ENCODE assay signal across 7 cellular contexts in genomic region chr3:98556164-98557130, GRCh38. TPM values are rescaled to one million over a fixed set of nuclear protein-coding genes. Genes with fewer than 3 reads are reported as not detected.
DNase-seq lines count a peak whose midpoint lies in the region; ATAC-seq and TF ChIP-seq lines count a peak whose summit lies in the region.

No MANE protein-coding gene starts in this region.

- H3K4me1 Mint-ChIP-seq in activated CD4-positive, alpha-beta memory T cell treated with anti-CD3 and anti-CD28 coated beads, Interleukin-2, amount 10 ng/mL, durations not matched to agents 7 days and 5 days, result peaks cover 87% of the 10 kb centered on the region
- H3K4me1 Mint-ChIP-seq in MCF 10A (ENCODE audit: insufficient read depth, unreplicated experiment), result peaks cover 4% of the 10 kb centered on the region

- peaks cover 50% of the 10 kb centered on the region for H3K36me3 Mint-ChIP-seq in activated CD4-positive, alpha-beta memory T cell treated with anti-CD3 and anti-CD28 coated beads, Interleukin-2, amount 10 ng/mL, durations not matched to agents 7 days and 5 days (ENCODE audit: low read depth)
- H3K36me3 Mint-ChIP-seq in MCF 10A (ENCODE audit: insufficient read depth, unreplicated experiment), result no peaks in the 10 kb centered on the region

- POLR2A ChIA-PET in activated CD4-positive, alpha-beta memory T cell treated with anti-CD3 and anti-CD28 coated beads, Interleukin-2, amount 10 ng/mL, durations not matched to agents 7 days and 5 days (lab: Charles Lee), result interaction anchor here (0.8 to 24.3 kb wide), 10 partner anchors 10 to 736 kb away, joined by 3 to 931 read pairs (median 50); partner anchors contain the start of genes CLDND1, CPOX and GPR15
- POLR2A ChIA-PET in MCF 10A (lab: Yijun Ruan, JAX), result interaction anchor here (0.6 kb wide), 1 partner anchor 693 kb away, joined by 3 read pairs; no protein-coding TSS in a partner anchor

- no peaks in the 10 kb centered on the region for H3K36me3 ChIP-seq in prostate gland

- H3K4me1 ChIP-seq in prostate gland (replicated peaks), result no peaks in the 10 kb centered on the region

- no peaks in the 10 kb centered on the region for H3K9me3 Mint-ChIP-seq in activated CD4-positive, alpha-beta memory T cell treated with anti-CD3 and anti-CD28 coated beads, Interleukin-2, amount 10 ng/mL, durations not matched to agents 7 days and 5 days
- no peaks in the 10 kb centered on the region for H3K9me3 Mint-ChIP-seq in MCF 10A (ENCODE audit: unreplicated experiment)

- DNase-seq in activated CD4-positive, alpha-beta memory T cell treated with anti-CD3 and anti-CD28 coated beads, Interleukin-2, amount 10 ng/mL, durations not matched to agents 7 days and 5 days, result peak; percentile 88
- peak; percentile 52 for DNase-seq in stimulated activated CD4-positive, alpha-beta T cell treated with anti-CD3 and anti-CD28 coated beads, Interleukin-12 subunit alpha, Interleukin-12 subunit beta, amount 100 ng/mL, for 4 hours
- DNase-seq in MCF 10A (ENCODE audit: unreplicated experiment) (no peak), DMS153 (lab: John Stamatoyannopoulos, UW) (no peak), prostate gland (ENCODE audit: low spot score) (no peak)

- H3K27ac Mint-ChIP-seq in activated CD4-positive, alpha-beta memory T cell treated with anti-CD3 and anti-CD28 coated beads, Interleukin-2, amount 10 ng/mL, durations not matched to agents 7 days and 5 days, result peak overlapping the region; percentile 100
- no peak overlapping the region for H3K27ac Mint-ChIP-seq in MCF 10A (ENCODE audit: low read depth, unreplicated experiment)

- H3K9me3 ChIP-seq in prostate gland, result no peaks in the 10 kb centered on the region

- CTCF ChIA-PET in activated CD4-positive, alpha-beta memory T cell treated with anti-CD3 and anti-CD28 coated beads, Interleukin-2, amount 10 ng/mL, durations not matched to agents 7 days and 5 days (lab: Charles Lee), result interaction anchor here (0.7 to 4.3 kb wide), 15 partner anchors 9 to 518 kb away, joined by 3 to 21 read pairs (median 6); partner anchors contain the start of gene CLDND1
- CTCF ChIA-PET in MCF 10A (lab: Yijun Ruan, JAX), result interaction anchor here (0.6 to 1.0 kb wide), 4 partner anchors 17 to 515 kb away, joined by 3 to 4 read pairs (median 3); no protein-coding TSS in a partner anchor

- no peak overlapping the region for H3K4me3 ChIP-seq in prostate gland

- no peaks in the 10 kb centered on the region for H3K27me3 Mint-ChIP-seq in activated CD4-positive, alpha-beta memory T cell treated with anti-CD3 and anti-CD28 coated beads, Interleukin-2, amount 10 ng/mL, durations not matched to agents 7 days and 5 days
- no peaks in the 10 kb centered on the region for H3K27me3 Mint-ChIP-seq in MCF 10A (ENCODE audit: insufficient read depth, unreplicated experiment)

- intact Hi-C loops in MCF 10A (cut with micrococcal nuclease), result no loop called here
- intact Hi-C loops in prostate gland (cut with DNase I), result no loop called here

- ATAC-seq in GM19395 (IDR thresholded peaks at IDR 0.05; ENCODE audit: unreplicated experiment) (peak; percentile 77), HG03280 (IDR thresholded peaks at IDR 0.05; ENCODE audit: unreplicated experiment) (peak; percentile 78)

- TF ChIP-seq CTCF in MCF 10A (IDR thresholded peaks at IDR 0.05; ENCODE audit: unreplicated experiment) (no peak), prostate gland (IDR thresholded peaks at IDR 0.05) (no peak)

- no peaks in the 10 kb centered on the region for H3K27me3 ChIP-seq in prostate gland (replicated peaks; ENCODE audit: insufficient read depth)

- no peak for TF ChIP-seq POLR2A in prostate gland (IDR thresholded peaks at IDR 0.05)

- no peak overlapping the region for H3K27ac ChIP-seq in prostate gland

- H3K4me3 Mint-ChIP-seq in activated CD4-positive, alpha-beta memory T cell treated with anti-CD3 and anti-CD28 coated beads, Interleukin-2, amount 10 ng/mL, durations not matched to agents 7 days and 5 days, result peak overlapping the region; percentile 82
- H3K4me3 Mint-ChIP-seq in MCF 10A (ENCODE audit: unreplicated experiment), result no peak overlapping the region

- 84% methylated on average over 7 of the region's 7 CpGs for WGBS in prostate gland

- no TSS peak for BruUV-seq in MCF 10A (replicated peaks; lab: Mats Ljungman, UMichigan)

RNA-seq across cellular contexts. Expression of gene GPR15, which starts 24.7 kb away (rescaled TPM):
- 100 to 1,000 TPM; 111 TPM for total RNA-seq in activated CD4-positive, alpha-beta memory T cell treated with anti-CD3 and anti-CD28 coated beads, Interleukin-2, amount 10 ng/mL, durations not matched to agents 7 days and 5 days
- not detected in 2 replicates for total RNA-seq in MCF 10A (2022)
- not detected for total RNA-seq in prostate gland

RNA-seq across cellular contexts. Expression of gene CLDND1, which starts 33.7 kb away (rescaled TPM):
- total RNA-seq in activated CD4-positive, alpha-beta memory T cell treated with anti-CD3 and anti-CD28 coated beads, Interleukin-2, amount 10 ng/mL, durations not matched to agents 7 days and 5 days, result 100 to 1,000 TPM; 673 to 683 TPM
- total RNA-seq in MCF 10A (2022) (128 and 173 TPM in 2 replicates), prostate gland (100 to 1,000 TPM in 1 of 2 donors, 10 to 100 TPM in 1; 71.2 to 113 TPM)

RNA-seq across cellular contexts. Expression of gene CPOX, which starts 37.0 kb away (rescaled TPM):
- 10 to 100 TPM; 75.9 to 78.0 TPM for total RNA-seq in activated CD4-positive, alpha-beta memory T cell treated with anti-CD3 and anti-CD28 coated beads, Interleukin-2, amount 10 ng/mL, durations not matched to agents 7 days and 5 days
- total RNA-seq in MCF 10A (2022) (10.8 and 11.2 TPM in 2 replicates), prostate gland (10 to 100 TPM; 25.3 to 25.6 TPM)

RNA-seq across cellular contexts. Expression of gene OR5K2, which starts 59.0 kb away (rescaled TPM):
- total RNA-seq in activated CD4-positive, alpha-beta memory T cell treated with anti-CD3 and anti-CD28 coated beads, Interleukin-2, amount 10 ng/mL, durations not matched to agents 7 days and 5 days, result not detected
- total RNA-seq in MCF 10A (2022) (not detected in 2 replicates), prostate gland (not detected)

Comparison
In these comparisons a context has a peak if more than half of its experiments do, and no peak if none do; other contexts are left out.
1. DNase-seq: peak in activated CD4-positive, alpha-beta memory T cell treated with anti-CD3 and anti-CD28 coated beads, Interleukin-2, amount 10 ng/mL, durations not matched to agents 7 days and 5 days (single experiment) and stimulated activated CD4-positive, alpha-beta T cell treated with anti-CD3 and anti-CD28 coated beads, Interleukin-12 subunit alpha, Interleukin-12 subunit beta, amount 100 ng/mL, for 4 hours (single experiment); none in MCF 10A (single experiment), DMS153 (single experiment) and prostate gland (single experiment).
2. RNA of gene GPR15, which starts 24.7 kb away (total RNA-seq): 111 TPM in activated CD4-positive, alpha-beta memory T cell treated with anti-CD3 and anti-CD28 coated beads, Interleukin-2, amount 10 ng/mL, durations not matched to agents 7 days and 5 days; not detected in MCF 10A and not detected in prostate gland; every median in the first group is over 100 times any median in the second.